Comparison of ENCODE assay signal across 11 cellular contexts in the genomic region with DNA sequence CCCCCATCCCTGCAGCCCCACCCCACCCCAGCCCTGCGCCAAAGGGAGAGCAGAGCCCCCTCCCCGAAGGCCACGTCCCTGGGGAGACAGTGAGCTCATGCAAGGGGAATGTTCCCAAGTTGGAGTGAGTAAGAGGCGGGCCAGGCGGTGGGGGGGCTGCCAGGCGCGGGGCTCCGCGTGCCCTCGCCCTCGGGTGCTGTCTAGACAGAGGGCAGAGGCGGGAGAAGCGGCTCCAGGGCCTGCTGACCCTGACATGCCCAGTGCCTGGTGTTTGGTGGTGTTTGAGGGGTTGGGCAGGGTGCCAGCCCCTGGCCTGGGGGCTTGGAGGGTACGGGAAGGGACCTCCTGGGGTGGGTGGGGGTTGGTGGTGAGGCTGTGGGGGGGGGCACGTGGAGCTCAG. TPM values are rescaled to one million over a fixed set of nuclear protein-coding genes. Genes with fewer than 3 reads are reported as not detected.
DNase-seq lines count a peak whose midpoint lies in the region; ATAC-seq, FAIRE-seq and TF ChIP-seq lines count a peak whose summit lies in the region.
"Had no signal": no experiment of that assay in that cellular context is flagged by ENCODE, and none has a peak within 500 bp of the region (broad histone marks: within the 10 kb centered on the region; RNA-seq: fewer than 3 reads in every experiment).

No MANE protein-coding gene starts in this region.

- intact Hi-C loops in left ventricle myocardium superior (cut with micrococcal nuclease): no loop called here

- ATAC-seq in left ventricle myocardium superior (peak; percentile 37), GM19351 (IDR thresholded peaks at IDR 0.05; ENCODE audit: unreplicated experiment) (no peak), GM21786 (IDR thresholded peaks at IDR 0.05; ENCODE audit: unreplicated experiment) (no peak), HG03520 (IDR thresholded peaks at IDR 0.05; ENCODE audit: unreplicated experiment) (no peak), GM19397 (IDR thresholded peaks at IDR 0.05; ENCODE audit: unreplicated experiment) (no peak)

- peaks cover 16 to 20% (median 16%) of the 10 kb centered on the region in 3 donors for H3K27me3 ChIP-seq in skeletal muscle tissue (ENCODE audit: control insufficient read depth in 3 of 3, insufficient read depth in 3 of 3, low read length in 3 of 3)

- no peaks in the 10 kb centered on the region for H3K9me3 ChIP-seq in skeletal muscle tissue (ENCODE audit: control insufficient read depth in 3 of 3, low read length in 3 of 3)

- no peaks in the 10 kb centered on the region for H3K36me3 ChIP-seq in skeletal muscle tissue (ENCODE audit: control insufficient read depth in 3 of 3, insufficient read depth in 3 of 3, low read length in 3 of 3)

- H3K4me1 ChIP-seq in skeletal muscle tissue (ENCODE audit: control insufficient read depth in 3 of 3, insufficient read depth in 3 of 3, low read length in 3 of 3): peaks cover 22 to 29% (median 29%) of the 10 kb centered on the region in 3 donors

- no peak for TF ChIP-seq CTCF in WI38 (IDR thresholded peaks at IDR 0.05; ENCODE audit: low read depth, low read length)

- H3K27ac ChIP-seq in skeletal muscle tissue (ENCODE audit: low read depth, low read length): peak overlapping the region; percentile 61

- peak overlapping the region; percentile 75 for H3K4me3 ChIP-seq in WI38 (ENCODE audit: low read depth, low read length)
- H3K4me3 ChIP-seq in skeletal muscle tissue (ENCODE audit: low read length in 3 of 3): peak overlapping the region in 1 of 3 donors; percentile 67

- FAIRE-seq in H54 (lab: Jason Lieb, UNC): no peak
- FAIRE-seq: GM19239 had no signal

- no peak for TF ChIP-seq POLR2A in H54 (IDR thresholded peaks at IDR 0.05; ENCODE audit: low read depth, low read length)

- no peak overlapping the region for H3K9ac ChIP-seq in skeletal muscle tissue (ENCODE audit: low read depth in 1 of 3, low read length in 3 of 3)

- DNase-seq in H54 (ENCODE audit: insufficient read length, low spot score) (peak; percentile 95), left ventricle myocardium superior (peak; percentile 85)
- DNase-seq: KBM-7 had no signal

RNA-seq across cellular contexts. Expression of gene FSTL3, which starts 1.0 kb away (rescaled TPM):
- 24.6 TPM for total RNA-seq in left ventricle myocardium superior
- 7.3 TPM for total RNA-seq in skeletal muscle tissue

RNA-seq across cellular contexts. Expression of gene RNF126, which starts 14.2 kb away (rescaled TPM):
- total RNA-seq in left ventricle myocardium superior: 24.4 TPM
- 12.0 TPM for total RNA-seq in skeletal muscle tissue

RNA-seq across cellular contexts. Expression of gene PRSS57, which starts 18.1 kb away (rescaled TPM):
- total RNA-seq in left ventricle myocardium superior: not detected
- total RNA-seq in skeletal muscle tissue: not detected
- total RNA-seq: subcutaneous adipose tissue had no signal

RNA-seq across cellular contexts. Expression of gene PALM, which starts 31.5 kb away (rescaled TPM):
- total RNA-seq in left ventricle myocardium superior: 30.1 TPM
- 13.0 TPM for total RNA-seq in skeletal muscle tissue

RNA-seq across cellular contexts. Expression of gene FGF22, which starts 37.5 kb away (rescaled TPM):
- not detected for total RNA-seq in left ventricle myocardium superior
- not detected for total RNA-seq in skeletal muscle tissue
